ENCODE assay signal across 17 cellular contexts in the genomic region with DNA sequence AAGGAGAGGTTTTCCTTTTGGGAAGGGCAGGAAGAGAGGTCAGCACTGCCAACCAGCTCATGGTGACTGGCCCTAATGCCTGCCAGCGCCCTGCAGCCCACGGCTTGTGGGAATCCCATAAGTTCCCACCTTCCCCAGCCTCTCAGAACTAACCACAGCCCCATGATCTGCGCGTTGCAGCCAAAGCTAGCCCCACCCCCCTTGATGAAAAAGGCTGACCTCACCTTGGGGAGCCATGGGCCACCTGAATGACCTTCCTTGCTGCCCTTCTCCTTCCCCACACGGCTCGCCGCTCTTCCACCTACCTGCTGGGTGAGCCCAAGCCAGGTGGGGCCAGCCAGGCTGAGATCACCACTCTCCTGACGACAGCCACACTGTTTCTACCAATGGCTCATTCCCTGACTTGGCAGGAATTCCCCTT. TPM values are rescaled to one million over a fixed set of nuclear protein-coding genes. Genes with fewer than 3 reads are reported as not detected.
A peak's percentile ranks its signal among the peaks of the same experiment; 100 is the strongest.
DNase-seq lines count a peak whose midpoint lies in the region; ATAC-seq and TF ChIP-seq lines count a peak whose summit lies in the region.
"Had no signal": no experiment of that assay in that cellular context is flagged by ENCODE, and none has a peak within 500 bp of the region (broad histone marks: within the 10 kb centered on the region; RNA-seq: fewer than 3 reads in every experiment).

No MANE protein-coding gene starts in this region.

- no peak for TF ChIP-seq EP300 in suprapubic skin (IDR thresholded peaks at IDR 0.05)

- H3K4me3 ChIP-seq in suprapubic skin: no peak overlapping the region

- peaks cover 40% of the 10 kb centered on the region for H3K4me1 Mint-ChIP-seq in Calu3 (ENCODE audit: low read depth, unreplicated experiment)

- H3K27me3 ChIP-seq in foreskin keratinocyte: no peaks in the 10 kb centered on the region
- no peaks in the 10 kb centered on the region for H3K27me3 ChIP-seq in suprapubic skin

- TF ChIP-seq POLR2A in suprapubic skin (IDR thresholded peaks at IDR 0.05): no peak

- POLR2A ChIA-PET in RWPE1 (lab: Yijun Ruan, JAX; ENCODE audit: low non-redundant PET): no interaction called here

- no peaks in the 10 kb centered on the region for H3K36me3 ChIP-seq in suprapubic skin

- H3K9me3 ChIP-seq in suprapubic skin: no peaks in the 10 kb centered on the region

- ATAC-seq in foreskin keratinocyte: peak; percentile 70

- BruUV-seq in Calu3 (replicated peaks; lab: Mats Ljungman, UMichigan): no TSS peak

- peak overlapping the region; percentile 48 for H3K4me3 Mint-ChIP-seq in Calu3 (ENCODE audit: low read depth, unreplicated experiment)
- H3K4me3 Mint-ChIP-seq: activated CD4-positive, alpha-beta T cell treated with anti-CD3 and anti-CD28 coated beads, Interleukin-2, amount 10 ng/mL, durations not matched to agents 7 days and 5 days; activated naive CD8-positive, alpha-beta T cell treated with anti-CD3 and anti-CD28 coated beads, Interleukin-2, amount 10 ng/mL, durations not matched to agents 7 days and 5 days; central memory CD8-positive, alpha-beta T cell had no signal

- peak; percentile 34 for DNase-seq in Calu3
- peak; percentile 74 for DNase-seq in HK-2 (ENCODE audit: unreplicated experiment)
- DNase-seq in RWPE1 (ENCODE audit: low spot score): peak; percentile 42
- DNase-seq in foreskin keratinocyte: peak in 1 of 2 donors; percentile 74
- no peak for DNase-seq in foreskin melanocyte
- DNase-seq in medulla oblongata (ENCODE audit: extremely low spot score): no peak
- DNase-seq in suprapubic skin (ENCODE audit: low spot score in 2 of 2): no peak
- DNase-seq in cerebellum (ENCODE audit: low spot score): no peak
- DNase-seq: activated CD4-positive, alpha-beta T cell treated with anti-CD3 and anti-CD28 coated beads, Interleukin-2, amount 10 ng/mL, durations not matched to agents 7 days and 5 days; activated naive CD8-positive, alpha-beta T cell treated with anti-CD3 and anti-CD28 coated beads, Interleukin-2, amount 10 ng/mL, durations not matched to agents 7 days and 5 days; activated T-cell treated with anti-CD3 and anti-CD28 coated beads, Interleukin-2, amount 50 U/mL, for 1 hour; glutamatergic neuron; mesenchymal stem cell; NCI-H2227 treated with DMSO at 0.1 percent for 48 hours had no signal

- TF ChIP-seq CTCF in Calu3 (IDR thresholded peaks at IDR 0.05; ENCODE audit: unreplicated experiment) (no peak), RWPE1 (conservative IDR thresholded peaks at IDR 0.05; ENCODE audit: low read depth) (no peak), foreskin keratinocyte (conservative IDR thresholded peaks at IDR 0.05) (no peak), suprapubic skin (IDR thresholded peaks at IDR 0.05) (no peak)

- intact Hi-C loops in Calu3 (cut with micrococcal nuclease; ENCODE audit: unreplicated experiment): no loop called here

- whole genome bisulfite sequencing in suprapubic skin: 68% methylated on average over 8 of the region's 8 CpGs

- no peaks in the 10 kb centered on the region for H3K27me3 Mint-ChIP-seq in Calu3 (ENCODE audit: unreplicated experiment)
- H3K27me3 Mint-ChIP-seq: activated CD4-positive, alpha-beta T cell treated with anti-CD3 and anti-CD28 coated beads, Interleukin-2, amount 10 ng/mL, durations not matched to agents 7 days and 5 days; activated naive CD8-positive, alpha-beta T cell treated with anti-CD3 and anti-CD28 coated beads, Interleukin-2, amount 10 ng/mL, durations not matched to agents 7 days and 5 days; central memory CD8-positive, alpha-beta T cell had no signal

- H3K36me3 Mint-ChIP-seq in Calu3 (ENCODE audit: insufficient read depth, unreplicated experiment): peaks cover 29% of the 10 kb centered on the region

- CTCF ChIA-PET in Calu3 (lab: Charles Lee): no interaction called here
- CTCF ChIA-PET in RWPE1 (lab: Yijun Ruan, JAX): no interaction called here

- H3K4me1 ChIP-seq in foreskin keratinocyte (peaks cover 29% of the 10 kb centered on the region), suprapubic skin (peaks cover 20% of the 10 kb centered on the region)

- peak overlapping the region; percentile 23 for H3K27ac Mint-ChIP-seq in Calu3 (ENCODE audit: unreplicated experiment)
- H3K27ac Mint-ChIP-seq: activated CD4-positive, alpha-beta T cell treated with anti-CD3 and anti-CD28 coated beads, Interleukin-2, amount 10 ng/mL, durations not matched to agents 7 days and 5 days; activated naive CD8-positive, alpha-beta T cell treated with anti-CD3 and anti-CD28 coated beads, Interleukin-2, amount 10 ng/mL, durations not matched to agents 7 days and 5 days had no signal

- H3K9me3 Mint-ChIP-seq in Calu3 (ENCODE audit: low read depth, unreplicated experiment): no peaks in the 10 kb centered on the region
- H3K9me3 Mint-ChIP-seq: activated CD4-positive, alpha-beta T cell treated with anti-CD3 and anti-CD28 coated beads, Interleukin-2, amount 10 ng/mL, durations not matched to agents 7 days and 5 days; activated naive CD8-positive, alpha-beta T cell treated with anti-CD3 and anti-CD28 coated beads, Interleukin-2, amount 10 ng/mL, durations not matched to agents 7 days and 5 days; central memory CD8-positive, alpha-beta T cell had no signal

- H3K27ac ChIP-seq in RWPE1 (peak overlapping the region; percentile 75), foreskin keratinocyte (peak overlapping the region; percentile 97), suprapubic skin (no peak overlapping the region)

RNA-seq across cellular contexts. Expression of a gene that starts 3.9 kb away (rescaled TPM):
- 21.0 and 24.2 TPM in 2 replicates for total RNA-seq in Calu3 (2022)
- total RNA-seq in foreskin keratinocyte: 26.5 and 27.8 TPM in 2 replicates
- 13.9 and 15.9 TPM in 2 replicates for polyA plus RNA-seq in foreskin keratinocyte
- 10 to 100 TPM; 17.3 to 26.3 (median 21.6) TPM for total RNA-seq in suprapubic skin
- 0.54 TPM for total RNA-seq in cerebellum
- polyA plus RNA-seq: neural cell had no signal

RNA-seq across cellular contexts. Expression of a gene that starts 51.5 kb away (rescaled TPM):
- 50.3 and 52.7 TPM in 2 replicates for total RNA-seq in Calu3 (2022)
- total RNA-seq in foreskin keratinocyte: 35.7 and 37.9 TPM in 2 replicates
- 37.7 and 38.0 TPM in 2 replicates for polyA plus RNA-seq in foreskin keratinocyte
- total RNA-seq in suprapubic skin: 10 to 100 TPM in 1 of 4 donors, 1 to 10 TPM in 3; 7.6 to 11.9 (median 9.3) TPM
- 9.6 TPM for total RNA-seq in cerebellum

RNA-seq across cellular contexts. Expression of a gene that starts 57.6 kb away (rescaled TPM):
- not detected in 2 replicates for total RNA-seq in Calu3 (2022)
- 0.10 TPM in 1 of 2 replicates, not detected in the other for total RNA-seq in foreskin keratinocyte
- 0.10 and 0.16 TPM in 2 replicates for polyA plus RNA-seq in foreskin keratinocyte
- not detected for total RNA-seq in suprapubic skin
- 13.5 TPM for total RNA-seq in cerebellum
- total RNA-seq: H4 had no signal

Comparison
In these comparisons a context has a peak if more than half of its experiments do, and no peak if none do; other contexts are left out.
1. DNase-seq: peak in Calu3 (single experiment), HK-2 (single experiment) and RWPE1 (single experiment); none in foreskin melanocyte (single experiment), medulla oblongata (single experiment), suprapubic skin (0 of 2) and cerebellum (single experiment).
2. RNA of a gene that starts 3.9 kb away (total RNA-seq): 26.5 to 27.8 TPM in foreskin keratinocyte, 17.3 to 26.3 TPM in suprapubic skin and 21.0 to 24.2 TPM in Calu3; 0.54 TPM in cerebellum (single experiment); every median in the first group is over 10 times any median in the second.
3. RNA of a gene that starts 57.6 kb away (total RNA-seq): 13.5 TPM in cerebellum (single experiment); not detected in suprapubic skin, 0.10 TPM in foreskin keratinocyte and not detected in Calu3; every median in the first group is over 10 times any median in the second.